1 cellular context compared by ENCODE assay signal in the genomic region with DNA sequence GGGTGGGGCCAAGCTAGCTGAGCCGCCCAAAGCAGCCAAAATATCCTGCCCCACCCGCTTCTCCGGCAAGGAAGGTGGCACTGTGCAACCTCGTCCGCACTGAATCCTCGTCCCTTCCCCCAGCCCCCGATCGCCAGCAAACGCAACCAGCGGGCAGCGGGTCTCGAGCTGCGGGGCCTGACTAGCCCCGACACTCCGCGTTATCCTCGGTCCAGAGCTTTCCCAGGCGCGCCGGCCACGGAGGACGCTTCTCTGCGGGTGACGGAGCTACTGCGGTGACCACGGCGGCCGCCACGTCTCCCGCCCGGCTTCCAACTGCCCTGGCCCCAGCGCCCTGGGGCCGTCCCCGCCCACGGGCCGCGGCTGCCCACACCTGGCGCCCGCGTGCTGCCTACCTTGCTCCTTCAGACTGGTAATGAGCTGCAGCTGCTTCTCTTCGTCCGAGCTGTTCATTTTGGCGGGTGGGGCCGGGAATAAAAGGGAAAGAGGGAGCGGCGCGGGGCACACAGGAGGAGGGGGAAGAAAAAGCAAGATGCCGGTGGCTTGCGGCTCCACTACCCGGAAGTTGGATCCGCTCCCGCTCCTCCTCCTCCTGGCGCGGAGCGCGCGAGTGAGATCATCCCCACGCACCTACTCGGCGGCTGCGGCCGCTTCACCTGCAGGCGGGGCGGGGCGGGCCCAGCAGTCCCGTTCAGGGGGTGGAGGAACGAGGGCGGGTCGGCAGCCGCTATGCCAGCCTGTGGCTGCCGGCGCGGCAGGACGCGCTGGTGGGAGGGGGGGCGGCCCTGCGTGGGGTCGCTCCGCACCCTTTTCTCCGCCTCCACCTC.
TF ChIP-seq lines count a peak whose summit lies in the region.

A gene with protein sequence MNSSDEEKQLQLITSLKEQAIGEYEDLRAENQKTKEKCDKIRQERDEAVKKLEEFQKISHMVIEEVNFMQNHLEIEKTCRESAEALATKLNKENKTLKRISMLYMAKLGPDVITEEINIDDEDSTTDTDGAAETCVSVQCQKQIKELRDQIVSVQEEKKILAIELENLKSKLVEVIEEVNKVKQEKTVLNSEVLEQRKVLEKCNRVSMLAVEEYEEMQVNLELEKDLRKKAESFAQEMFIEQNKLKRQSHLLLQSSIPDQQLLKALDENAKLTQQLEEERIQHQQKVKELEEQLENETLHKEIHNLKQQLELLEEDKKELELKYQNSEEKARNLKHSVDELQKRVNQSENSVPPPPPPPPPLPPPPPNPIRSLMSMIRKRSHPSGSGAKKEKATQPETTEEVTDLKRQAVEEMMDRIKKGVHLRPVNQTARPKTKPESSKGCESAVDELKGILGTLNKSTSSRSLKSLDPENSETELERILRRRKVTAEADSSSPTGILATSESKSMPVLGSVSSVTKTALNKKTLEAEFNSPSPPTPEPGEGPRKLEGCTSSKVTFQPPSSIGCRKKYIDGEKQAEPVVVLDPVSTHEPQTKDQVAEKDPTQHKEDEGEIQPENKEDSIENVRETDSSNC (minus strand): TSS at position 561 of the 827 bp plus-strand sequence. CDS start 108 bp downstream, at position 453.

TF ChIP-seq in K562, 482 proteins besides CTCF, POLR2A, EP300 and RAD21 (continued from another document and continues in another):
- TF ChIP-seq, protein P1, sequence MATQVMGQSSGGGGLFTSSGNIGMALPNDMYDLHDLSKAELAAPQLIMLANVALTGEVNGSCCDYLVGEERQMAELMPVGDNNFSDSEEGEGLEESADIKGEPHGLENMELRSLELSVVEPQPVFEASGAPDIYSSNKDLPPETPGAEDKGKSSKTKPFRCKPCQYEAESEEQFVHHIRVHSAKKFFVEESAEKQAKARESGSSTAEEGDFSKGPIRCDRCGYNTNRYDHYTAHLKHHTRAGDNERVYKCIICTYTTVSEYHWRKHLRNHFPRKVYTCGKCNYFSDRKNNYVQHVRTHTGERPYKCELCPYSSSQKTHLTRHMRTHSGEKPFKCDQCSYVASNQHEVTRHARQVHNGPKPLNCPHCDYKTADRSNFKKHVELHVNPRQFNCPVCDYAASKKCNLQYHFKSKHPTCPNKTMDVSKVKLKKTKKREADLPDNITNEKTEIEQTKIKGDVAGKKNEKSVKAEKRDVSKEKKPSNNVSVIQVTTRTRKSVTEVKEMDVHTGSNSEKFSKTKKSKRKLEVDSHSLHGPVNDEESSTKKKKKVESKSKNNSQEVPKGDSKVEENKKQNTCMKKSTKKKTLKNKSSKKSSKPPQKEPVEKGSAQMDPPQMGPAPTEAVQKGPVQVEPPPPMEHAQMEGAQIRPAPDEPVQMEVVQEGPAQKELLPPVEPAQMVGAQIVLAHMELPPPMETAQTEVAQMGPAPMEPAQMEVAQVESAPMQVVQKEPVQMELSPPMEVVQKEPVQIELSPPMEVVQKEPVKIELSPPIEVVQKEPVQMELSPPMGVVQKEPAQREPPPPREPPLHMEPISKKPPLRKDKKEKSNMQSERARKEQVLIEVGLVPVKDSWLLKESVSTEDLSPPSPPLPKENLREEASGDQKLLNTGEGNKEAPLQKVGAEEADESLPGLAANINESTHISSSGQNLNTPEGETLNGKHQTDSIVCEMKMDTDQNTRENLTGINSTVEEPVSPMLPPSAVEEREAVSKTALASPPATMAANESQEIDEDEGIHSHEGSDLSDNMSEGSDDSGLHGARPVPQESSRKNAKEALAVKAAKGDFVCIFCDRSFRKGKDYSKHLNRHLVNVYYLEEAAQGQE (CRISPR knock-in tag; IDR thresholded peaks at IDR 0.05; ENCODE audit: low read depth), result no peak
- TF ChIP-seq ERF (CRISPR knock-in tag; IDR thresholded peaks at IDR 0.05), result no peak
- no peak for TF ChIP-seq BRCA1 (IDR thresholded peaks at IDR 0.05)
- TF ChIP-seq BRCA1 (CRISPR knock-in tag; IDR thresholded peaks at IDR 0.05), result no peak
- TF ChIP-seq HDGF (IDR thresholded peaks at IDR 0.05), result no peak
- TF ChIP-seq HDAC1 (IDR thresholded peaks at IDR 0.05), result peak in 1 of 2 experiments; percentile 28; a peak in 2 of 4 replicates
- TF ChIP-seq, protein P2, sequence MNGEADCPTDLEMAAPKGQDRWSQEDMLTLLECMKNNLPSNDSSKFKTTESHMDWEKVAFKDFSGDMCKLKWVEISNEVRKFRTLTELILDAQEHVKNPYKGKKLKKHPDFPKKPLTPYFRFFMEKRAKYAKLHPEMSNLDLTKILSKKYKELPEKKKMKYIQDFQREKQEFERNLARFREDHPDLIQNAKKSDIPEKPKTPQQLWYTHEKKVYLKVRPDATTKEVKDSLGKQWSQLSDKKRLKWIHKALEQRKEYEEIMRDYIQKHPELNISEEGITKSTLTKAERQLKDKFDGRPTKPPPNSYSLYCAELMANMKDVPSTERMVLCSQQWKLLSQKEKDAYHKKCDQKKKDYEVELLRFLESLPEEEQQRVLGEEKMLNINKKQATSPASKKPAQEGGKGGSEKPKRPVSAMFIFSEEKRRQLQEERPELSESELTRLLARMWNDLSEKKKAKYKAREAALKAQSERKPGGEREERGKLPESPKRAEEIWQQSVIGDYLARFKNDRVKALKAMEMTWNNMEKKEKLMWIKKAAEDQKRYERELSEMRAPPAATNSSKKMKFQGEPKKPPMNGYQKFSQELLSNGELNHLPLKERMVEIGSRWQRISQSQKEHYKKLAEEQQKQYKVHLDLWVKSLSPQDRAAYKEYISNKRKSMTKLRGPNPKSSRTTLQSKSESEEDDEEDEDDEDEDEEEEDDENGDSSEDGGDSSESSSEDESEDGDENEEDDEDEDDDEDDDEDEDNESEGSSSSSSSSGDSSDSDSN (IDR thresholded peaks at IDR 0.05; ENCODE audit: borderline replicate concordance in 1 of 2, low read depth in 2 of 2, low read length in 2 of 2), result no peak
- no peak for TF ChIP-seq ZNF217 (CRISPR knock-in tag; IDR thresholded peaks at IDR 0.05)
- no peak for TF ChIP-seq ZNF232 (CRISPR knock-in tag; IDR thresholded peaks at IDR 0.05)
- no peak for TF ChIP-seq ZNF347 (CRISPR knock-in tag; IDR thresholded peaks at IDR 0.05; ENCODE audit: low read depth)
- TF ChIP-seq HNRNPUL1 (IDR thresholded peaks at IDR 0.05; ENCODE audit: low read length), result no peak
- no peak for TF ChIP-seq KAT8 (IDR thresholded peaks at IDR 0.05; ENCODE audit: low read depth)
- TF ChIP-seq, protein P3, sequence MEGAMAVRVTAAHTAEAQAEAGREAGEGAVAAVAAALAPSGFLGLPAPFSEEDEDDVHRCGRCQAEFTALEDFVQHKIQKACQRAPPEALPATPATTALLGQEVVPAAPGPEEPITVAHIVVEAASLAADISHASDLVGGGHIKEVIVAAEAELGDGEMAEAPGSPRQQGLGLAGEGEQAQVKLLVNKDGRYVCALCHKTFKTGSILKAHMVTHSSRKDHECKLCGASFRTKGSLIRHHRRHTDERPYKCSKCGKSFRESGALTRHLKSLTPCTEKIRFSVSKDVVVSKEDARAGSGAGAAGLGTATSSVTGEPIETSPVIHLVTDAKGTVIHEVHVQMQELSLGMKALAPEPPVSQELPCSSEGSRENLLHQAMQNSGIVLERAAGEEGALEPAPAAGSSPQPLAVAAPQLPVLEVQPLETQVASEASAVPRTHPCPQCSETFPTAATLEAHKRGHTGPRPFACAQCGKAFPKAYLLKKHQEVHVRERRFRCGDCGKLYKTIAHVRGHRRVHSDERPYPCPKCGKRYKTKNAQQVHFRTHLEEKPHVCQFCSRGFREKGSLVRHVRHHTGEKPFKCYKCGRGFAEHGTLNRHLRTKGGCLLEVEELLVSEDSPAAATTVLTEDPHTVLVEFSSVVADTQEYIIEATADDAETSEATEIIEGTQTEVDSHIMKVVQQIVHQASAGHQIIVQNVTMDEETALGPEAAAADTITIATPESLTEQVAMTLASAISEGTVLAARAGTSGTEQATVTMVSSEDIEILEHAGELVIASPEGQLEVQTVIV (CRISPR knock-in tag; IDR thresholded peaks at IDR 0.05; ENCODE audit: borderline replicate concordance), result no peak
- no peak for TF ChIP-seq RUNX1 (IDR thresholded peaks at IDR 0.05; ENCODE audit: low read depth)
- TF ChIP-seq TAF9B (IDR thresholded peaks at IDR 0.05; ENCODE audit: partially characterized antibody), result peak; percentile 55
- TF ChIP-seq PRPF4 (IDR thresholded peaks at IDR 0.05; ENCODE audit: insufficient read depth, low read depth, low read length, poor library complexity, severe bottlenecking), result peak; percentile 28
- no peak for TF ChIP-seq RBM25 (IDR thresholded peaks at IDR 0.05; ENCODE audit: low read depth, low read length, severe bottlenecking)
- TF ChIP-seq, protein P4, sequence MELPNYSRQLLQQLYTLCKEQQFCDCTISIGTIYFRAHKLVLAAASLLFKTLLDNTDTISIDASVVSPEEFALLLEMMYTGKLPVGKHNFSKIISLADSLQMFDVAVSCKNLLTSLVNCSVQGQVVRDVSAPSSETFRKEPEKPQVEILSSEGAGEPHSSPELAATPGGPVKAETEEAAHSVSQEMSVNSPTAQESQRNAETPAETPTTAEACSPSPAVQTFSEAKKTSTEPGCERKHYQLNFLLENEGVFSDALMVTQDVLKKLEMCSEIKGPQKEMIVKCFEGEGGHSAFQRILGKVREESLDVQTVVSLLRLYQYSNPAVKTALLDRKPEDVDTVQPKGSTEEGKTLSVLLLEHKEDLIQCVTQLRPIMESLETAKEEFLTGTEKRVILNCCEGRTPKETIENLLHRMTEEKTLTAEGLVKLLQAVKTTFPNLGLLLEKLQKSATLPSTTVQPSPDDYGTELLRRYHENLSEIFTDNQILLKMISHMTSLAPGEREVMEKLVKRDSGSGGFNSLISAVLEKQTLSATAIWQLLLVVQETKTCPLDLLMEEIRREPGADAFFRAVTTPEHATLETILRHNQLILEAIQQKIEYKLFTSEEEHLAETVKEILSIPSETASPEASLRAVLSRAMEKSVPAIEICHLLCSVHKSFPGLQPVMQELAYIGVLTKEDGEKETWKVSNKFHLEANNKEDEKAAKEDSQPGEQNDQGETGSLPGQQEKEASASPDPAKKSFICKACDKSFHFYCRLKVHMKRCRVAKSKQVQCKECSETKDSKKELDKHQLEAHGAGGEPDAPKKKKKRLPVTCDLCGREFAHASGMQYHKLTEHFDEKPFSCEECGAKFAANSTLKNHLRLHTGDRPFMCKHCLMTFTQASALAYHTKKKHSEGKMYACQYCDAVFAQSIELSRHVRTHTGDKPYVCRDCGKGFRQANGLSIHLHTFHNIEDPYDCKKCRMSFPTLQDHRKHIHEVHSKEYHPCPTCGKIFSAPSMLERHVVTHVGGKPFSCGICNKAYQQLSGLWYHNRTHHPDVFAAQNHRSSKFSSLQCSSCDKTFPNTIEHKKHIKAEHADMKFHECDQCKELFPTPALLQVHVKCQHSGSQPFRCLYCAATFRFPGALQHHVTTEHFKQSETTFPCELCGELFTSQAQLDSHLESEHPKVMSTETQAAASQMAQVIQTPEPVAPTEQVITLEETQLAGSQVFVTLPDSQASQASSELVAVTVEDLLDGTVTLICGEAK (IDR thresholded peaks at IDR 0.05), result no peak
- TF ChIP-seq, protein P4 (CRISPR knock-in tag; IDR thresholded peaks at IDR 0.05), result no peak
- TF ChIP-seq HDAC3 (IDR thresholded peaks at IDR 0.05; ENCODE audit: borderline replicate concordance, partially characterized antibody), result no peak
- no peak for TF ChIP-seq RNF2 (IDR thresholded peaks at IDR 0.05)
- TF ChIP-seq, protein P5, sequence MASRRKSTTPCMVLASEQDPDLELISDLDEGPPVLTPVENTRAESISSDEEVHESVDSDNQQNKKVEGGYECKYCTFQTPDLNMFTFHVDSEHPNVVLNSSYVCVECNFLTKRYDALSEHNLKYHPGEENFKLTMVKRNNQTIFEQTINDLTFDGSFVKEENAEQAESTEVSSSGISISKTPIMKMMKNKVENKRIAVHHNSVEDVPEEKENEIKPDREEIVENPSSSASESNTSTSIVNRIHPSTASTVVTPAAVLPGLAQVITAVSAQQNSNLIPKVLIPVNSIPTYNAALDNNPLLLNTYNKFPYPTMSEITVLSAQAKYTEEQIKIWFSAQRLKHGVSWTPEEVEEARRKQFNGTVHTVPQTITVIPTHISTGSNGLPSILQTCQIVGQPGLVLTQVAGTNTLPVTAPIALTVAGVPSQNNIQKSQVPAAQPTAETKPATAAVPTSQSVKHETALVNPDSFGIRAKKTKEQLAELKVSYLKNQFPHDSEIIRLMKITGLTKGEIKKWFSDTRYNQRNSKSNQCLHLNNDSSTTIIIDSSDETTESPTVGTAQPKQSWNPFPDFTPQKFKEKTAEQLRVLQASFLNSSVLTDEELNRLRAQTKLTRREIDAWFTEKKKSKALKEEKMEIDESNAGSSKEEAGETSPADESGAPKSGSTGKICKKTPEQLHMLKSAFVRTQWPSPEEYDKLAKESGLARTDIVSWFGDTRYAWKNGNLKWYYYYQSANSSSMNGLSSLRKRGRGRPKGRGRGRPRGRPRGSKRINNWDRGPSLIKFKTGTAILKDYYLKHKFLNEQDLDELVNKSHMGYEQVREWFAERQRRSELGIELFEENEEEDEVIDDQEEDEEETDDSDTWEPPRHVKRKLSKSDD (conservative IDR thresholded peaks at IDR 0.05; ENCODE audit: low read length), result no peak
- TF ChIP-seq, protein P6, sequence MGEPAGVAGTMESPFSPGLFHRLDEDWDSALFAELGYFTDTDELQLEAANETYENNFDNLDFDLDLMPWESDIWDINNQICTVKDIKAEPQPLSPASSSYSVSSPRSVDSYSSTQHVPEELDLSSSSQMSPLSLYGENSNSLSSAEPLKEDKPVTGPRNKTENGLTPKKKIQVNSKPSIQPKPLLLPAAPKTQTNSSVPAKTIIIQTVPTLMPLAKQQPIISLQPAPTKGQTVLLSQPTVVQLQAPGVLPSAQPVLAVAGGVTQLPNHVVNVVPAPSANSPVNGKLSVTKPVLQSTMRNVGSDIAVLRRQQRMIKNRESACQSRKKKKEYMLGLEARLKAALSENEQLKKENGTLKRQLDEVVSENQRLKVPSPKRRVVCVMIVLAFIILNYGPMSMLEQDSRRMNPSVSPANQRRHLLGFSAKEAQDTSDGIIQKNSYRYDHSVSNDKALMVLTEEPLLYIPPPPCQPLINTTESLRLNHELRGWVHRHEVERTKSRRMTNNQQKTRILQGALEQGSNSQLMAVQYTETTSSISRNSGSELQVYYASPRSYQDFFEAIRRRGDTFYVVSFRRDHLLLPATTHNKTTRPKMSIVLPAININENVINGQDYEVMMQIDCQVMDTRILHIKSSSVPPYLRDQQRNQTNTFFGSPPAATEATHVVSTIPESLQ (CRISPR knock-in tag; IDR thresholded peaks at IDR 0.05), result no peak
- TF ChIP-seq KLF6 (CRISPR knock-in tag; IDR thresholded peaks at IDR 0.05; ENCODE audit: borderline replicate concordance), result no peak
- TF ChIP-seq ZEB2 (IDR thresholded peaks at IDR 0.05), result peak; percentile 42; the same call in 1 of the 2 replicates
